ENCODE assay signal across 8 cellular contexts in genomic region chr19:3986260-3987041, GRCh38. TPM values are rescaled to one million over a fixed set of nuclear protein-coding genes. Genes with fewer than 3 reads are reported as not detected.
A peak's percentile ranks its signal among the peaks of the same experiment; 100 is the strongest.
DNase-seq lines count a peak whose midpoint lies in the region; ATAC-seq and TF ChIP-seq lines count a peak whose summit lies in the region.

No MANE protein-coding gene starts in this region.

- BruUV-seq in MCF 10A (replicated peaks; lab: Mats Ljungman, UMichigan): no TSS peak

- POLR2A ChIA-PET in activated CD4-positive, alpha-beta T cell treated with anti-CD3 and anti-CD28 coated beads for 36 hours (lab: Charles Lee): interaction anchor here (1.5 kb wide), 1 partner anchor 21 kb away, joined by 6 read pairs; the partner anchor contains the start of gene PIAS4
- POLR2A ChIA-PET in MCF 10A (lab: Yijun Ruan, JAX): interaction anchor here (0.8 to 8.9 kb wide), 13 partner anchors 15 to 261 kb away, joined by 3 to 245 read pairs (median 15); partner anchors contain the start of genes DAPK3, MRPL54 and PIAS4

- no peaks in the 10 kb centered on the region for H3K27me3 Mint-ChIP-seq in activated CD4-positive, alpha-beta T cell treated with anti-CD3 and anti-CD28 coated beads for 36 hours
- H3K27me3 Mint-ChIP-seq in MCF 10A (ENCODE audit: insufficient read depth, unreplicated experiment): no peaks in the 10 kb centered on the region

- ATAC-seq in activated CD4-positive, alpha-beta T cell treated with anti-CD3 and anti-CD28 coated beads for 36 hours: peak; percentile 44
- ATAC-seq in HG03521 (IDR thresholded peaks at IDR 0.05; ENCODE audit: unreplicated experiment): no peak

- DNase-seq in activated CD4-positive, alpha-beta T cell treated with anti-CD3 and anti-CD28 coated beads for 36 hours: peak; percentile 80
- no peak for DNase-seq in activated CD4-positive, alpha-beta T cell treated with anti-CD3 and anti-CD28 coated beads, Interleukin-2, amount 50 U/mL, for 4 hours
- DNase-seq in NCI-H1436 treated with DMSO at 0.1 percent for 48 hours (lab: John Stamatoyannopoulos, UW) (peak; percentile 82), SKM-1 (lab: John Stamatoyannopoulos, UW; ENCODE audit: unreplicated experiment) (peak; percentile 74), MCF 10A (ENCODE audit: unreplicated experiment) (peak; percentile 87), skeletal muscle cell (ENCODE audit: low read depth) (no peak)

- H3K4me3 ChIP-seq in iPS-18c (ENCODE audit: insufficient read depth, low read depth, low read length): peak overlapping the region; percentile 92; the same call in 1 of the 2 replicates
- H3K4me3 ChIP-seq in skeletal muscle cell (ENCODE audit: low read depth, low read length): peak overlapping the region; percentile 71

- TF ChIP-seq CTCF in MCF 10A (IDR thresholded peaks at IDR 0.05; ENCODE audit: unreplicated experiment): peak; percentile 66

- intact Hi-C loops in activated CD4-positive, alpha-beta T cell treated with anti-CD3 and anti-CD28 coated beads for 36 hours (cut with DNase I, micrococcal nuclease): loop anchor here (1.0 to 10.0 kb wide), 11 partner anchors 16 to 1698 kb away; partner anchors contain the start of genes DAPK3 (in 1 of the 2), DPP9 (in 1 of the 2), HMG20B (in 1 of the 2) and HSD11B1L (in 1 of the 2)
- intact Hi-C loops in MCF 10A (cut with micrococcal nuclease): loop anchor here (1.0 to 5.0 kb wide), 5 partner anchors 71 to 218 kb away; no protein-coding TSS in a partner anchor

- peaks cover 39% of the 10 kb centered on the region for H3K36me3 Mint-ChIP-seq in activated CD4-positive, alpha-beta T cell treated with anti-CD3 and anti-CD28 coated beads for 36 hours (ENCODE audit: low read depth)
- H3K36me3 Mint-ChIP-seq in MCF 10A (ENCODE audit: insufficient read depth, unreplicated experiment): peaks cover 48% of the 10 kb centered on the region

- H3K27ac Mint-ChIP-seq in activated CD4-positive, alpha-beta T cell treated with anti-CD3 and anti-CD28 coated beads for 36 hours: peak overlapping the region; percentile 94
- no peak overlapping the region for H3K27ac Mint-ChIP-seq in MCF 10A (ENCODE audit: low read depth, unreplicated experiment)

- no peaks in the 10 kb centered on the region for H3K9me3 ChIP-seq in iPS-18c (ENCODE audit: control insufficient read depth, insufficient read depth, low read length)

- no peaks in the 10 kb centered on the region for H3K9me3 Mint-ChIP-seq in activated CD4-positive, alpha-beta T cell treated with anti-CD3 and anti-CD28 coated beads for 36 hours (ENCODE audit: low read depth)
- H3K9me3 Mint-ChIP-seq in MCF 10A (ENCODE audit: unreplicated experiment): peaks cover 8% of the 10 kb centered on the region

- CTCF ChIA-PET in activated CD4-positive, alpha-beta T cell treated with anti-CD3 and anti-CD28 coated beads for 36 hours (lab: Charles Lee): interaction anchor here (0.9 to 1.7 kb wide), 9 partner anchors 11 to 216 kb away, joined by 3 to 11 read pairs (median 5); partner anchors contain the start of gene DAPK3
- CTCF ChIA-PET in MCF 10A (lab: Yijun Ruan, JAX): interaction anchor here (0.5 to 2.7 kb wide), 12 partner anchors 10 to 398 kb away, joined by 3 to 15 read pairs (median 5); partner anchors contain the start of genes DAPK3, MRPL54 and PIAS4

- peaks cover 52% of the 10 kb centered on the region for H3K4me1 Mint-ChIP-seq in activated CD4-positive, alpha-beta T cell treated with anti-CD3 and anti-CD28 coated beads for 36 hours
- peaks cover 29% of the 10 kb centered on the region for H3K4me1 Mint-ChIP-seq in MCF 10A (ENCODE audit: insufficient read depth, unreplicated experiment)

- H3K4me3 Mint-ChIP-seq in activated CD4-positive, alpha-beta T cell treated with anti-CD3 and anti-CD28 coated beads for 36 hours: peak overlapping the region; percentile 87
- H3K4me3 Mint-ChIP-seq in MCF 10A (ENCODE audit: unreplicated experiment): peak overlapping the region; percentile 95

RNA-seq across cellular contexts. Expression of gene EEF2, which starts 1.2 kb away (rescaled TPM):
- 1,000 to 10,000 TPM; 3,116 to 3,255 TPM for total RNA-seq in activated CD4-positive, alpha-beta T cell treated with anti-CD3 and anti-CD28 coated beads for 36 hours
- total RNA-seq in MCF 10A (2022): 2,296 and 3,126 TPM in 2 replicates

RNA-seq across cellular contexts. Expression of gene DAPK3, which starts 15.6 kb away (rescaled TPM):
- total RNA-seq in activated CD4-positive, alpha-beta T cell treated with anti-CD3 and anti-CD28 coated beads for 36 hours: 10 to 100 TPM; 26.7 to 27.6 TPM
- total RNA-seq in MCF 10A (2022): 60.9 and 61.2 TPM in 2 replicates

RNA-seq across cellular contexts. Expression of gene PIAS4, which starts 21.1 kb away (rescaled TPM):
- total RNA-seq in activated CD4-positive, alpha-beta T cell treated with anti-CD3 and anti-CD28 coated beads for 36 hours: 10 to 100 TPM; 23.0 to 37.3 TPM
- total RNA-seq in MCF 10A (2022): 15.1 and 31.4 TPM in 2 replicates

RNA-seq across cellular contexts. Expression of gene NMRK2, which starts 53.6 kb away (rescaled TPM):
- not detected for total RNA-seq in activated CD4-positive, alpha-beta T cell treated with anti-CD3 and anti-CD28 coated beads for 36 hours
- not detected in 2 replicates for total RNA-seq in MCF 10A (2022)

Comparison
In these comparisons a context has a peak if more than half of its experiments do, and no peak if none do; other contexts are left out.
1. DNase-seq: peak in activated CD4-positive, alpha-beta T cell treated with anti-CD3 and anti-CD28 coated beads for 36 hours (single experiment), NCI-H1436 treated with DMSO at 0.1 percent for 48 hours (single experiment), SKM-1 (single experiment) and MCF 10A (single experiment); none in activated CD4-positive, alpha-beta T cell treated with anti-CD3 and anti-CD28 coated beads, Interleukin-2, amount 50 U/mL, for 4 hours (0 of 2) and skeletal muscle cell (single experiment).